In the genomic region with DNA sequence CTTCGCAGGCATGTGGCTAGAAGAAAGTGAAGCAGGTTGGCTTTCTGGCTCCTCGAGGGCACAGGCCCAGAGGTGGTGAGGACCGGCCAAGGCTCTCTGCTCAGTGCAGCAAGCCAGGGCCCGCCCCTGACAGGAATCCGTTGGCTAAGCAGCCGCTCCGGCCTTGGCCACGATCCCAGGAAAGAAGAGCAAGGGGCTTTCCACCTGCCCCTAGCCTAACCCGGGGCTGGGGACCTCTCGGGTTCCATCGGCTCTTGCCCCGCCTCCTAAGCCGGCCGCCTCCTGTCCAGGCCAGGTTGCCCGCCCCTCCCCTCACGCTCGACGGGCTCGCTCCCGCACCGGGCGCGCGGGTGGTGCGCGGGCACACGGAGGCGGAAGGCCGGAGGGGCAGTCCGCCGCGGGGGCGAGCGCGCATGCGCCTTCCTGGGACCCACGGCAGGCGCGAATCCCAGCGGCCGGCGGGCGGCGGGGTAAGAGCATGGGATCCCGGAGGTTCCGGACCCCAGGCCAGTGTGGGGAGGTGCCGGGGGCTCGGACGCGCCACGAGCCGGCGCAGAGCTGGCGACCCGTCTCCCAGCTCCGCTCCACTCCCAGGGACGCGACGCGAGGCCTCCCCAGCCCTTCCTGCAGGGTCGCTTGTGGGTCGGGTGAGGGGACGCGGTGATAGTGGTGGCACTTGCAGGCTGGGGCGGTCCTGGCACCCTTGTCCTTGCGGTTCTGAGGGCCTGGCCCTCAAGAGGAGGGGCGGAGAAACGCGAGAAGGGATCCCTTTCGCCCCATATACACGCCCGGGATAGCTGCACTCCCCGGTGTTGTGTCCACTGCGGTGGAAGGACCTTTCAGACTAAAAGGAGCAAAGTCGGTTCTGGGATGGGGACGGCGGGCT, we compare ENCODE assay signal across 9 cellular contexts. TPM values are rescaled to one million over a fixed set of nuclear protein-coding genes. Genes with fewer than 3 reads are reported as not detected.
DNase-seq lines count a peak whose midpoint lies in the region; ATAC-seq, FAIRE-seq and TF ChIP-seq lines count a peak whose summit lies in the region.
"Had no signal": no experiment of that assay in that cellular context is flagged by ENCODE, and none has a peak within 500 bp of the region (broad histone marks: within the 10 kb centered on the region; RNA-seq: fewer than 3 reads in every experiment).

A gene (plus strand): TSS at position 410 of the 886 bp plus-strand sequence. CDS start 3,351 bp downstream, outside the sequence.

- DNase-seq in AML-193 (lab: John Stamatoyannopoulos, UW) = peak; percentile 67 to 78
- peak; percentile 91 to 98 for DNase-seq in NCI-H446 (lab: John Stamatoyannopoulos, UW)
- peak; percentile 97 for DNase-seq in activated CD4-positive, CD25-positive, alpha-beta regulatory T cell treated with anti-CD3 and anti-CD28 coated beads, Interleukin-2, amount 50 U/mL, for 72 hours
- DNase-seq in cerebellar nuclear complex (lab: John Stamatoyannopoulos, UW) = peak; percentile 44 to 69
- DNase-seq in keratinocyte (ENCODE audit: low read depth, low spot score) = peak; percentile 36
- DNase-seq in stimulated activated CD4-positive, alpha-beta T cell treated with anti-CD3 and anti-CD28 coated beads, Interleukin-12 subunit alpha, Interleukin-12 subunit beta, amount 100 ng/mL, for 48 hours (ENCODE audit: low read depth in 2 of 3, low spot score in 1 of 3) = peak; percentile 84 to 91 (median 85)

- no peak for TF ChIP-seq CTCF in keratinocyte (optimal IDR thresholded peaks at IDR 0.05 in 1 of 3, IDR thresholded peaks at IDR 0.05 in 1 of 3, conservative IDR thresholded peaks at IDR 0.05 in 1 of 3; ENCODE audit: extremely low read depth in 1 of 3, insufficient read depth in 2 of 3, low read length in 3 of 3)

- H3K4me1 ChIP-seq in keratinocyte (ENCODE audit: control insufficient read depth, extremely low read depth, insufficient read depth, low read length) = peaks cover 8% of the 10 kb centered on the region

- H3K27ac ChIP-seq in keratinocyte (ENCODE audit: control insufficient read depth, insufficient read depth, low read length) = peak within 1 kb of the TSS; percentile 66

- H3K9me1 ChIP-seq in keratinocyte (ENCODE audit: control insufficient read depth, extremely low read depth, insufficient read depth, low read length) = no peaks in the 10 kb centered on the region

- peaks cover 7% of the 10 kb centered on the region for H3K79me2 ChIP-seq in keratinocyte (ENCODE audit: control insufficient read depth, insufficient read depth, low read length)

- no peaks in the 10 kb centered on the region for H4K20me1 ChIP-seq in keratinocyte (ENCODE audit: control insufficient read depth, extremely low read depth, insufficient read depth, low read length)

- H2AFZ ChIP-seq in keratinocyte (ENCODE audit: control insufficient read depth, low read length) = peak within 1 kb of the TSS; percentile 100

- H3K36me3 ChIP-seq in keratinocyte (ENCODE audit: control insufficient read depth in 2 of 2, extremely low read depth in 1 of 2, insufficient read depth in 2 of 2, low read length in 2 of 2) = peaks cover 0 to 2% of the 10 kb centered on the region in 2 experiments

- FAIRE-seq in keratinocyte (lab: Jason Lieb, UNC) = no peak
- FAIRE-seq: endometrium had no signal

- H3K27me3 ChIP-seq in keratinocyte (ENCODE audit: control insufficient read depth, extremely low read depth, insufficient read depth, low read length) = no peaks in the 10 kb centered on the region

- H3K4me3 ChIP-seq in keratinocyte (ENCODE audit: control insufficient read depth in 2 of 3, extremely low read depth in 1 of 3, insufficient read depth in 2 of 3, low read depth in 1 of 3, low read length in 3 of 3) = peak within 1 kb of the TSS; percentile 77 to 95 (median 94)

- dilution Hi-C loops in keratinocyte (cut with MboI; ENCODE audit: extremely low pct_ligation_motif_present, low sequenced_read_pairs) = no loop called here

- H3K9ac ChIP-seq in keratinocyte (ENCODE audit: control insufficient read depth, extremely low read depth, insufficient read depth, low read length) = peak within 1 kb of the TSS; percentile 89

- peak; percentile 81 for ATAC-seq in HG03378 (IDR thresholded peaks at IDR 0.05; ENCODE audit: unreplicated experiment)

- peak within 1 kb of the TSS; percentile 92 for H3K4me2 ChIP-seq in keratinocyte (ENCODE audit: control insufficient read depth, extremely low read depth, insufficient read depth, low read depth, low read length)

- peak; percentile 94 for TF ChIP-seq POLR2A in GM19099 (IDR thresholded peaks at IDR 0.05; ENCODE audit: extremely low read depth, insufficient read length, low read depth)

- no peaks in the 10 kb centered on the region for H3K9me3 ChIP-seq in keratinocyte (ENCODE audit: control insufficient read depth, low read depth, low read length)

RNA-seq across cellular contexts. Expression of the gene that starts here (rescaled TPM):
- 8.7 to 20.5 TPM (median 11.8 TPM) in 3 replicates for polyA plus RNA-seq in keratinocyte
- polyA plus RNA-seq in keratinocyte (2011; ENCODE audit: low read depth) = 5.8 TPM
- polyA plus RNA-seq in keratinocyte (2011; cell fraction: cytosol; rRNA removed) = 4.4 and 8.3 TPM in 2 replicates
- 14.1 and 23.1 TPM in 2 replicates for polyA plus RNA-seq in keratinocyte (2011; cell fraction: nucleus; rRNA removed)
- polyA plus RNA-seq in keratinocyte (2012; ENCODE audit: low replicate concordance) = 6.2 and 8.7 TPM in 2 replicates
- 0.85 to 13.5 TPM (median 6.5 TPM) in 3 replicates for polyA minus RNA-seq in keratinocyte
- 2.5 TPM for polyA minus RNA-seq in keratinocyte (2011; cell fraction: cytosol; rRNA and poly(A)+ RNA removed)
- polyA minus RNA-seq in keratinocyte (2011; cell fraction: nucleus; rRNA and poly(A)+ RNA removed) = 10.9 and 14.5 TPM in 2 replicates

Comparison
In these comparisons a context has a peak if more than half of its experiments do, and no peak if none do; other contexts are left out.
1. Peak in every context shown above with its lines: DNase-seq, ATAC-seq, H3K4me3 ChIP-seq and H3K27ac ChIP-seq.
2. DNase-seq: peak in every context shown above with its lines; median percentile 97 in activated CD4-positive, CD25-positive, alpha-beta regulatory T cell treated with anti-CD3 and anti-CD28 coated beads, Interleukin-2, amount 50 U/mL, for 72 hours; 94 in NCI-H446; 85 in stimulated activated CD4-positive, alpha-beta T cell treated with anti-CD3 and anti-CD28 coated beads, Interleukin-12 subunit alpha, Interleukin-12 subunit beta, amount 100 ng/mL, for 48 hours; 72 in AML-193; 56 in cerebellar nuclear complex; 36 in keratinocyte.